1 cellular context compared by ENCODE assay signal in genomic region chrX:103338663-103339062, GRCh38.
TF ChIP-seq lines count a peak whose summit lies in the region.

No MANE protein-coding gene starts in this region.

TF ChIP-seq in K562, 482 proteins besides CTCF, POLR2A, EP300 and RAD21:
- no peak for TF ChIP-seq ERF (CRISPR knock-in tag; IDR thresholded peaks at IDR 0.05)
- no peak for TF ChIP-seq CHCHD3 (CRISPR knock-in tag; IDR thresholded peaks at IDR 0.05)
- no peak for TF ChIP-seq CBX8 (IDR thresholded peaks at IDR 0.05; ENCODE audit: borderline replicate concordance, extremely low read depth, low read depth, low read length, poor library complexity, severe bottlenecking)
- TF ChIP-seq ETV5 (CRISPR knock-in tag; IDR thresholded peaks at IDR 0.05; ENCODE audit: low read depth): no peak
- TF ChIP-seq JUNB (CRISPR knock-in tag; conservative IDR thresholded peaks at IDR 0.05): no peak
- TF ChIP-seq MAFG (tag; conservative IDR thresholded peaks at IDR 0.05): no peak
- no peak for TF ChIP-seq MAFK (IDR thresholded peaks at IDR 0.05; ENCODE audit: low read length)
- no peak for TF ChIP-seq ZNF551 (CRISPR knock-in tag; IDR thresholded peaks at IDR 0.05)
- no peak for TF ChIP-seq ADNP (tag; IDR thresholded peaks at IDR 0.05)
- no peak for TF ChIP-seq TAF15 (IDR thresholded peaks at IDR 0.05; ENCODE audit: low read depth, low read length)
- no peak for TF ChIP-seq XRCC3 (IDR thresholded peaks at IDR 0.05)
- TF ChIP-seq ATF7 (IDR thresholded peaks at IDR 0.05): no peak
- TF ChIP-seq ESRRB (CRISPR knock-in tag; IDR thresholded peaks at IDR 0.05; ENCODE audit: borderline replicate concordance): no peak
- no peak for TF ChIP-seq ZNF644 (tag; IDR thresholded peaks at IDR 0.05; ENCODE audit: low read depth)
- no peak for TF ChIP-seq ATF4 (CRISPR knock-in tag; IDR thresholded peaks at IDR 0.05)
- no peak for TF ChIP-seq ZNF584 (CRISPR knock-in tag; IDR thresholded peaks at IDR 0.05; ENCODE audit: low read depth)
- no peak for TF ChIP-seq POLR2B (IDR thresholded peaks at IDR 0.05; ENCODE audit: low read depth, partially characterized antibody)
- no peak for TF ChIP-seq MTF1 (CRISPR knock-in tag; IDR thresholded peaks at IDR 0.05; ENCODE audit: borderline replicate concordance)
- TF ChIP-seq ZNF740 (CRISPR knock-in tag; IDR thresholded peaks at IDR 0.05): no peak
- no peak for TF ChIP-seq ZNF740 (tag; IDR thresholded peaks at IDR 0.05)
